In the genomic region with DNA sequence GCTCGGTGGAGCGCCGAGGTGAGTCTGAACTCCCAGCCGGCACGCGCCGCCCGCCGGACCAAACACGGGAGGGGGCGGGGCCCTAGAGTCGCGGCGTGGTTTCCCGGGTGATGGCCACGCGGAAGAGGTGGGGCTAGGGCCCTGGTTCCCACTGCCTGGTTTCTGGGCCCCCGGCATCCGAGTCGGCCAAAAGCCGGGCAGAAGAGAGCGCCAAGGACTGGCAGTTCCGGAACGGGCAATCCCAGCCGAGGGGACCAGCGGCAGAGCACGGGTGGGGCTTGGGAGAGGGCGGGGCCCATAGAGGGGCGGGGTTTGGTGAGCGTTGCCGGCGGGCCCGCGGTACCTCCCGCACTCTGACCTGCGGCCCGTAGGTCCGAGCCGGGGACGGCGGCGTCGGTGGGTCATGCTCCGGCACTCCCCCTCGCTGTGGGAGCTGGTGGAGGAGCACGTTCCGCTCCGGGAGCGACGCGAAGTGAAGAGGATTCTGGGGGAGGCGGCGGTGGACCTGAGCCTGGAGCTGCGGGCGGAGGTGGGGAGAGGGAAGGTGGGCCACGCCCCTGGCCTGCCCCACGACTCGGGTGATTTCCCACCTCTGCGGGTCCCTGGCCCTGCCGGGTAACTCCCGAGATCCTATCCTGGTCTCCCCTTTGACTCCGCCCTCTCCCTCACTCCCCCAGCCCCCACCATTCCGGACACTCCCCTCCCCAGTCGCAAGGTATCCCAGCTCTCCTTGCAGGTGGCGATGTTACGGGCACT, we compare ENCODE assay signal across 8 cellular contexts. TPM values are rescaled to one million over a fixed set of nuclear protein-coding genes. Genes with fewer than 3 reads are reported as not detected.
DNase-seq lines count a peak whose midpoint lies in the region; ATAC-seq and TF ChIP-seq lines count a peak whose summit lies in the region.

Gene CCDC24 (plus strand): TSS at position 124 of the 756 bp plus-strand sequence. CDS start 280 bp downstream, at position 404.

- H3K4me3 Mint-ChIP-seq in activated CD4-positive, alpha-beta memory T cell treated with anti-CD3 and anti-CD28 coated beads for 36 hours: peak within 1 kb of the TSS; percentile 86

- no peaks in the 10 kb centered on the region for H3K9me3 ChIP-seq in ectodermal cell (ENCODE audit: control insufficient read depth, low read length)
- no peaks in the 10 kb centered on the region for H3K9me3 ChIP-seq in lung (ENCODE audit: control insufficient read depth in 2 of 2, insufficient read depth in 1 of 2, low read length in 1 of 2)

- H3K4me3 ChIP-seq in ectodermal cell (ENCODE audit: insufficient read depth, low read depth, low read length): peak within 1 kb of the TSS; percentile 39
- H3K4me3 ChIP-seq in lung: peak within 1 kb of the TSS; percentile 62

- peak within 1 kb of the TSS; percentile 56 for H3K27ac Mint-ChIP-seq in activated CD4-positive, alpha-beta memory T cell treated with anti-CD3 and anti-CD28 coated beads for 36 hours

- H3K9me3 Mint-ChIP-seq in activated CD4-positive, alpha-beta memory T cell treated with anti-CD3 and anti-CD28 coated beads for 36 hours: no peaks in the 10 kb centered on the region

- peak; percentile 94 for DNase-seq in AG08395 (ENCODE audit: low spot score)
- peak; percentile 84 for DNase-seq in NCI-H69 (lab: John Stamatoyannopoulos, UW)
- peak; percentile 84 for DNase-seq in activated CD4-positive, alpha-beta memory T cell treated with anti-CD3 and anti-CD28 coated beads for 36 hours
- peak; percentile 91 for DNase-seq in lung (ENCODE audit: low spot score)
- DNase-seq in stimulated activated CD4-positive, alpha-beta T cell treated with anti-CD3 and anti-CD28 coated beads, TNF-alpha, amount 100 ng/mL, for 4 hours (ENCODE audit: low read depth in 3 of 3): peak; percentile 49 to 55 (median 49)

- TF ChIP-seq CTCF in lung (IDR thresholded peaks at IDR 0.05; ENCODE audit: control extremely low read depth, extremely low read depth): no peak

- no peaks in the 10 kb centered on the region for H3K36me3 Mint-ChIP-seq in activated CD4-positive, alpha-beta memory T cell treated with anti-CD3 and anti-CD28 coated beads for 36 hours

- WGBS in ectodermal cell, 2 experiments: 0% methylated on average over 66 of the region's 66 CpGs
- 1% methylated on average over 65 to 66 of the region's 66 CpGs for WGBS in lung, 2 donors

- H3K27me3 ChIP-seq in ectodermal cell (ENCODE audit: control insufficient read depth, insufficient read depth, low read length, poor library complexity, severe bottlenecking) (peaks cover 5% of the 10 kb centered on the region), lung (ENCODE audit: control insufficient read depth, insufficient read depth) (no peaks in the 10 kb centered on the region)

- peaks cover 14% of the 10 kb centered on the region for H3K4me1 ChIP-seq in ectodermal cell (ENCODE audit: control insufficient read depth, insufficient read depth, low read length)
- peaks cover 0 to 12% of the 10 kb centered on the region in 2 donors for H3K4me1 ChIP-seq in lung (ENCODE audit: control insufficient read depth in 2 of 2, insufficient read depth in 2 of 2, low read length in 2 of 2)

- H3K27me3 Mint-ChIP-seq in activated CD4-positive, alpha-beta memory T cell treated with anti-CD3 and anti-CD28 coated beads for 36 hours: no peaks in the 10 kb centered on the region

- no peaks in the 10 kb centered on the region for H3K36me3 ChIP-seq in ectodermal cell (ENCODE audit: control insufficient read depth, insufficient read depth, low read length)
- H3K36me3 ChIP-seq in lung (ENCODE audit: control insufficient read depth in 2 of 2, insufficient read depth in 2 of 2, low read length in 2 of 2): peaks cover 0 to 2% of the 10 kb centered on the region in 2 donors

- H3K4me1 Mint-ChIP-seq in activated CD4-positive, alpha-beta memory T cell treated with anti-CD3 and anti-CD28 coated beads for 36 hours (ENCODE audit: low read depth): peaks cover 11% of the 10 kb centered on the region

- intact Hi-C loops in activated CD4-positive, alpha-beta memory T cell treated with anti-CD3 and anti-CD28 coated beads for 36 hours (cut with micrococcal nuclease): loop anchor here (5.0 kb wide), 1 partner anchor 41 kb away; the partner anchor contains the start of gene SLC6A9

- CTCF ChIA-PET in activated CD4-positive, alpha-beta memory T cell treated with anti-CD3 and anti-CD28 coated beads for 36 hours (lab: Charles Lee): interaction anchor here (0.7 to 3.8 kb wide), 4 partner anchors 14 to 56 kb away, joined by 3 to 23 read pairs (median 12); no protein-coding TSS in a partner anchor

- ATAC-seq in GM18909 (IDR thresholded peaks at IDR 0.05; ENCODE audit: poor library complexity, unreplicated experiment) (peak; percentile 78), HG03175 (IDR thresholded peaks at IDR 0.05; ENCODE audit: unreplicated experiment) (peak; percentile 81), lung (ENCODE audit: insufficient read depth, low FRiP score) (peak; percentile 83)

- H3K27ac ChIP-seq in ectodermal cell (ENCODE audit: insufficient read depth, low read depth, low read length, poor library complexity, severe bottlenecking) (no peak within 1 kb of the TSS), lung (ENCODE audit: low read depth in 1 of 2, low read length in 1 of 2) (peak within 1 kb of the TSS; percentile 11 to 85)

- POLR2A ChIA-PET in activated CD4-positive, alpha-beta memory T cell treated with anti-CD3 and anti-CD28 coated beads for 36 hours (lab: Charles Lee): interaction anchor here (1.2 kb wide), 1 partner anchor 17 kb away, joined by 7 read pairs; the partner anchor contains the start of gene ATP6V0B

RNA-seq across cellular contexts. Expression of gene CCDC24, which starts in this region (rescaled TPM):
- total RNA-seq in activated CD4-positive, alpha-beta memory T cell treated with anti-CD3 and anti-CD28 coated beads for 36 hours: 1 to 10 TPM; 2.7 to 2.8 TPM
- polyA plus RNA-seq in ectodermal cell (2013, experiment 1 of 4): 12.6 TPM
- polyA plus RNA-seq in ectodermal cell (2013, experiment 2 of 4): 10.5 TPM
- polyA plus RNA-seq in ectodermal cell (2013, experiment 3 of 4): 9.8 TPM
- polyA plus RNA-seq in ectodermal cell (2013, experiment 4 of 4): 9.5 TPM
- total RNA-seq in lung: 10 to 100 TPM in 1 of 2 donors, 1 to 10 TPM in 1; 9.9 to 20.1 TPM
- 10 to 100 TPM; 11.2 to 15.3 TPM for polyA plus RNA-seq in lung
